10 cellular contexts compared by ENCODE assay signal in the genomic region with DNA sequence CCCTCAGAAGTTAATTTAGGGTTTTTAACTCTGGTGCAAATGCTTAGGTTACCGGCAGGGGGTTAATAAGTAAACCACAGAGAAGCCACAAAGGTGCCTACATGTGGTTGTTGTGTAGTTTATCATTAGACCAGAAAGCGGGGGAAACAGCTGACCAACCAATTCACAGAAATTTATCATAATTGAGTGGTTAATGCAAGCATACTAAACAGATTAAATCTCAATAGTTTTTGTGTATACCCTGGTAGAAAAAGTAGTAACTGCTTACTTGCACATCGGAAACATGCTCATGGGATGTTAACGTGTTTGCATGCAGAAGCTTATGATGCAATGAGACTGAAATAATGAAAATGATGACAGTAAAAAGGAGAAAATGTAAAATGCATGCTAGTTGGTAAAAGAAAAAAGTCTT.
DNase-seq lines count a peak whose midpoint lies in the region; ATAC-seq and TF ChIP-seq lines count a peak whose summit lies in the region.
"Had no signal": no experiment of that assay in that cellular context is flagged by ENCODE, and none has a peak within 500 bp of the region (broad histone marks: within the 10 kb centered on the region; RNA-seq: fewer than 3 reads in every experiment).

No MANE protein-coding gene starts in this region.

- H3K4me3 Mint-ChIP-seq in stimulated activated naive CD8-positive, alpha-beta T cell treated with anti-CD3 and anti-CD28 coated beads, Interleukin-15, amount 100 ng/mL, for 72 hours = no peak overlapping the region
- H3K4me3 Mint-ChIP-seq: activated CD4-positive, alpha-beta T cell treated with anti-CD3 and anti-CD28 coated beads, Interleukin-2, amount 10 ng/mL, durations not matched to agents 7 days and 5 days had no signal

- TF ChIP-seq CTCF in astrocyte of the cerebellum (IDR thresholded peaks at IDR 0.05; ENCODE audit: low read depth, low read length, missing control alignments) = peak; percentile 38

- no peak for DNase-seq in stimulated activated naive CD8-positive, alpha-beta T cell treated with anti-CD3 and anti-CD28 coated beads, Interleukin-15, amount 100 ng/mL, for 72 hours
- no peak for DNase-seq in stimulated activated naive CD8-positive, alpha-beta T cell treated with anti-CD3 and anti-CD28 coated beads, Interleukin-15, Interleukin-2, amounts not matched to agents 100 U/mL and 50 U/mL, for 24 hours
- DNase-seq in astrocyte of the cerebellum (ENCODE audit: low read depth) = peak; percentile 51
- DNase-seq in NOMO-1 treated with dmso at 0.1 percent for 144 hours (lab: John Stamatoyannopoulos, UW; ENCODE audit: unreplicated experiment) = no peak
- DNase-seq in central memory CD4-positive, alpha-beta T cell = no peak
- no peak for DNase-seq in HUDEP-2 (lab: John Stamatoyannopoulos, UW; ENCODE audit: unreplicated experiment in 76 of 76)
- DNase-seq in pons (ENCODE audit: low spot score) = no peak
- DNase-seq: activated CD4-positive, alpha-beta T cell treated with anti-CD3 and anti-CD28 coated beads, Interleukin-2, amount 10 ng/mL, durations not matched to agents 7 days and 5 days; tibial artery had no signal

- H3K9me3 Mint-ChIP-seq in stimulated activated naive CD8-positive, alpha-beta T cell treated with anti-CD3 and anti-CD28 coated beads, Interleukin-15, amount 100 ng/mL, for 72 hours = no peaks in the 10 kb centered on the region
- H3K9me3 Mint-ChIP-seq: activated CD4-positive, alpha-beta T cell treated with anti-CD3 and anti-CD28 coated beads, Interleukin-2, amount 10 ng/mL, durations not matched to agents 7 days and 5 days had no signal

- H3K4me3 ChIP-seq in astrocyte of the cerebellum (ENCODE audit: low read depth, low read length) = no peak overlapping the region
- H3K4me3 ChIP-seq: tibial artery had no signal

- H3K4me1 Mint-ChIP-seq in stimulated activated naive CD8-positive, alpha-beta T cell treated with anti-CD3 and anti-CD28 coated beads, Interleukin-15, amount 100 ng/mL, for 72 hours = no peaks in the 10 kb centered on the region
- H3K4me1 Mint-ChIP-seq: activated CD4-positive, alpha-beta T cell treated with anti-CD3 and anti-CD28 coated beads, Interleukin-2, amount 10 ng/mL, durations not matched to agents 7 days and 5 days had no signal

- peak overlapping the region in 1 of 2 donors; percentile 27 for H3K27ac Mint-ChIP-seq in stimulated activated naive CD8-positive, alpha-beta T cell treated with anti-CD3 and anti-CD28 coated beads, Interleukin-15, amount 100 ng/mL, for 72 hours
- H3K27ac Mint-ChIP-seq: activated CD4-positive, alpha-beta T cell treated with anti-CD3 and anti-CD28 coated beads, Interleukin-2, amount 10 ng/mL, durations not matched to agents 7 days and 5 days had no signal

- ATAC-seq in stimulated activated naive CD8-positive, alpha-beta T cell treated with anti-CD3 and anti-CD28 coated beads, Interleukin-15, amount 100 ng/mL, for 72 hours = peak; percentile 48
- no peak for ATAC-seq in stimulated activated naive CD8-positive, alpha-beta T cell treated with anti-CD3 and anti-CD28 coated beads, Interleukin-15, Interleukin-2, amounts not matched to agents 100 U/mL and 50 U/mL, for 24 hours
- ATAC-seq in HG03066 (IDR thresholded peaks at IDR 0.05; ENCODE audit: low read depth, unreplicated experiment) = peak; percentile 98

- in situ Hi-C loops in astrocyte of the cerebellum (cut with HindIII; ENCODE audit: low sequenced_read_pairs) = no loop called here

- peaks cover 8% of the 10 kb centered on the region for H3K27me3 Mint-ChIP-seq in stimulated activated naive CD8-positive, alpha-beta T cell treated with anti-CD3 and anti-CD28 coated beads, Interleukin-15, amount 100 ng/mL, for 72 hours
